In genomic region chr10:88849224-88849623, GRCh38 we compare ENCODE assay signal across 1 cellular context.
TF ChIP-seq lines count a peak whose summit lies in the region.

No MANE protein-coding gene starts in this region.

TF ChIP-seq in A549, 52 proteins besides CTCF, POLR2A, EP300 and RAD21 (continued from another document):
- TF ChIP-seq KDM5A (IDR thresholded peaks at IDR 0.05): no peak
- TF ChIP-seq MAFK (IDR thresholded peaks at IDR 0.05; ENCODE audit: partially characterized antibody): no peak
- no peak for TF ChIP-seq FOSB (CRISPR knock-in tag; IDR thresholded peaks at IDR 0.05)
- TF ChIP-seq NR3C1 (IDR thresholded peaks at IDR 0.05): no peak
- no peak for TF ChIP-seq CEBPB (IDR thresholded peaks at IDR 0.05)
- TF ChIP-seq NPAS2 (CRISPR knock-in tag; IDR thresholded peaks at IDR 0.05; ENCODE audit: borderline replicate concordance): no peak
- no peak for TF ChIP-seq ZNF302 (CRISPR knock-in tag; IDR thresholded peaks at IDR 0.05)
- no peak for TF ChIP-seq HOXB13 (CRISPR knock-in tag; IDR thresholded peaks at IDR 0.05; ENCODE audit: low read depth)
- TF ChIP-seq HDAC2 (IDR thresholded peaks at IDR 0.05): no peak
- no peak for TF ChIP-seq CHD4 (IDR thresholded peaks at IDR 0.05; ENCODE audit: borderline replicate concordance)
- no peak for TF ChIP-seq NFE2L2 (conservative IDR thresholded peaks at IDR 0.05; ENCODE audit: low read length)
TF ChIP-seq in A549: peak in this region for 0.
